22 cellular contexts compared by ENCODE assay signal in genomic region chr22:49488943-49489342, GRCh38.
"Had no signal": no experiment of that assay in that cellular context is flagged by ENCODE, and none has a peak within 500 bp of the region (broad histone marks: within the 10 kb centered on the region; RNA-seq: fewer than 3 reads in every experiment).

No MANE protein-coding gene starts in this region.

- H3K4me3 Mint-ChIP-seq: activated B cell treated with CpG ODN at 0.5 μM for 24 hours; activated CD4-positive, alpha-beta memory T cell treated with anti-CD3 and anti-CD28 coated beads for 36 hours; activated CD4-positive, alpha-beta T cell treated with anti-CD3 and anti-CD28 coated beads, Interleukin-2, amount 10 ng/mL, durations not matched to agents 7 days and 5 days; activated naive CD4-positive, alpha-beta T cell treated with anti-CD3 and anti-CD28 coated beads, Interleukin-2, amount 10 ng/mL, durations not matched to agents 7 days and 5 days; activated naive CD8-positive, alpha-beta T cell treated with anti-CD3 and anti-CD28 coated beads for 36 hours; activated T-cell treated with anti-CD3 and anti-CD28 coated beads, Interleukin-2, amount 50 U/mL, for 72 hours; T-helper 17 cell had no signal

- H3K27me3 ChIP-seq: MG63 had no signal

- H3K27me3 Mint-ChIP-seq: activated B cell treated with CpG ODN at 0.5 μM for 24 hours; activated CD4-positive, alpha-beta memory T cell treated with anti-CD3 and anti-CD28 coated beads for 36 hours; activated CD4-positive, alpha-beta T cell treated with anti-CD3 and anti-CD28 coated beads, Interleukin-2, amount 10 ng/mL, durations not matched to agents 7 days and 5 days; activated naive CD4-positive, alpha-beta T cell treated with anti-CD3 and anti-CD28 coated beads, Interleukin-2, amount 10 ng/mL, durations not matched to agents 7 days and 5 days; activated naive CD8-positive, alpha-beta T cell treated with anti-CD3 and anti-CD28 coated beads for 36 hours; T-helper 17 cell had no signal

- H3K9me3 Mint-ChIP-seq: activated B cell treated with CpG ODN at 0.5 μM for 24 hours; activated CD4-positive, alpha-beta memory T cell treated with anti-CD3 and anti-CD28 coated beads for 36 hours; activated CD4-positive, alpha-beta T cell treated with anti-CD3 and anti-CD28 coated beads, Interleukin-2, amount 10 ng/mL, durations not matched to agents 7 days and 5 days; activated naive CD4-positive, alpha-beta T cell treated with anti-CD3 and anti-CD28 coated beads, Interleukin-2, amount 10 ng/mL, durations not matched to agents 7 days and 5 days; activated naive CD8-positive, alpha-beta T cell treated with anti-CD3 and anti-CD28 coated beads for 36 hours; activated T-cell treated with anti-CD3 and anti-CD28 coated beads, Interleukin-2, amount 50 U/mL, for 72 hours; activated T-helper 2 cell treated with anti-CD3 and anti-CD28 coated beads, Interferon-gamma antibody, Interleukin-2, Interleukin-4, amounts not matched to agents 10 μg/mL and 5 μg/mL and 100 μg/mL, durations not matched to agents 14 hours and 24 hours and 36 hours had no signal

- H3K27ac Mint-ChIP-seq: activated B cell treated with CpG ODN at 0.5 μM for 24 hours; activated CD4-positive, alpha-beta memory T cell treated with anti-CD3 and anti-CD28 coated beads for 36 hours; activated CD4-positive, alpha-beta T cell treated with anti-CD3 and anti-CD28 coated beads, Interleukin-2, amount 10 ng/mL, durations not matched to agents 7 days and 5 days; activated naive CD4-positive, alpha-beta T cell treated with anti-CD3 and anti-CD28 coated beads, Interleukin-2, amount 10 ng/mL, durations not matched to agents 7 days and 5 days; activated naive CD8-positive, alpha-beta T cell treated with anti-CD3 and anti-CD28 coated beads for 36 hours; activated T-cell treated with anti-CD3 and anti-CD28 coated beads, Interleukin-2, amount 50 U/mL, for 72 hours; activated T-helper 2 cell treated with anti-CD3 and anti-CD28 coated beads, Interferon-gamma antibody, Interleukin-2, Interleukin-4, amounts not matched to agents 10 μg/mL and 5 μg/mL and 100 μg/mL, durations not matched to agents 14 hours and 24 hours and 36 hours; T-helper 17 cell had no signal

- H3K36me3 ChIP-seq: MG63 had no signal

- H3K36me3 Mint-ChIP-seq: activated CD4-positive, alpha-beta memory T cell treated with anti-CD3 and anti-CD28 coated beads for 36 hours; activated naive CD4-positive, alpha-beta T cell treated with anti-CD3 and anti-CD28 coated beads, Interleukin-2, amount 10 ng/mL, durations not matched to agents 7 days and 5 days; activated naive CD8-positive, alpha-beta T cell treated with anti-CD3 and anti-CD28 coated beads for 36 hours had no signal

- H3K9me3 ChIP-seq: MG63 had no signal

- H3K4me2 ChIP-seq: KMS-11 had no signal

- H3K9ac ChIP-seq: KMS-11 had no signal

- H3K27ac ChIP-seq: KMS-11 had no signal

- H3K4me1 Mint-ChIP-seq: activated B cell treated with CpG ODN at 0.5 μM for 24 hours; activated CD4-positive, alpha-beta T cell treated with anti-CD3 and anti-CD28 coated beads, Interleukin-2, amount 10 ng/mL, durations not matched to agents 7 days and 5 days; activated naive CD4-positive, alpha-beta T cell treated with anti-CD3 and anti-CD28 coated beads, Interleukin-2, amount 10 ng/mL, durations not matched to agents 7 days and 5 days; activated naive CD8-positive, alpha-beta T cell treated with anti-CD3 and anti-CD28 coated beads for 36 hours had no signal

- H3K4me3 ChIP-seq: MG63 had no signal

- DNase-seq: activated B cell treated with CpG ODN at 0.5 μM for 24 hours; activated CD4-positive, alpha-beta memory T cell treated with anti-CD3 and anti-CD28 coated beads for 36 hours; activated CD4-positive, alpha-beta T cell treated with anti-CD3 and anti-CD28 coated beads for 1 hour; activated CD4-positive, alpha-beta T cell treated with anti-CD3 and anti-CD28 coated beads, Interleukin-2, amount 10 ng/mL, durations not matched to agents 7 days and 5 days; activated CD8-positive, alpha-beta memory T cell treated with anti-CD3 and anti-CD28 coated beads, Interleukin-2, amount 50 U/mL, for 4 hours; activated gamma-delta T cell treated with Interleukin-2 at 50 U/mL for 16 hours; activated naive CD4-positive, alpha-beta T cell treated with anti-CD3 and anti-CD28 coated beads, Interleukin-2, amount 10 ng/mL, durations not matched to agents 7 days and 5 days; activated naive CD8-positive, alpha-beta T cell treated with anti-CD3 and anti-CD28 coated beads for 36 hours; activated T-cell treated with anti-CD3 and anti-CD28 coated beads, Interleukin-2, amount 50 U/mL, for 72 hours; caudate nucleus; MG63; NCI-H1105 treated with DMSO at 0.1 percent for 48 hours; NCI-H1436 treated with DMSO at 0.1 percent for 48 hours; NCI-H187; NCI-H2081; NCI-H446; NCI-H524; SHP77 treated with DMSO at 0.1 percent for 48 hours; T-helper 17 cell; T-helper 9 cell had no signal
